8 cellular contexts compared by ENCODE assay signal in genomic region chr1:35769759-35770446, GRCh38. TPM values are rescaled to one million over a fixed set of nuclear protein-coding genes. Genes with fewer than 3 reads are reported as not detected.
DNase-seq lines count a peak whose midpoint lies in the region; ATAC-seq lines count a peak whose summit lies in the region.

CLSPN (minus strand) TSS chr1:35769978; CDS start chr1:35769870, 108 bp downstream.

- POLR2A ChIA-PET in CD8-positive, alpha-beta memory T cell (lab: Charles Lee), result interaction anchor here (1.0 to 1.7 kb wide), 4 partner anchors 132 to 577 kb away, joined by 3 to 6 read pairs (median 4); partner anchors contain the start of genes AGO3 and SFPQ

- peak within 1 kb of the TSS; percentile 87 for H3K4me3 ChIP-seq in CD8-positive, alpha-beta memory T cell (ENCODE audit: low read length)
- H3K4me3 ChIP-seq in effector memory CD4-positive, alpha-beta T cell (ENCODE audit: insufficient read depth, low read depth, low read length, poor library complexity, severe bottlenecking), result peak within 1 kb of the TSS; percentile 93

- peak; percentile 73 for ATAC-seq in GM19468 (IDR thresholded peaks at IDR 0.05; ENCODE audit: extremely low read depth, unreplicated experiment)

- peak within 1 kb of the TSS; percentile 92 to 99 (median 97) for H3K4me3 Mint-ChIP-seq in CD8-positive, alpha-beta memory T cell

- H3K27ac Mint-ChIP-seq in CD8-positive, alpha-beta memory T cell, result peak within 1 kb of the TSS; percentile 81 to 98 (median 94)

- H3K4me1 ChIP-seq in CD8-positive, alpha-beta memory T cell (ENCODE audit: insufficient read depth, low read length), result peaks cover 6% of the 10 kb centered on the region
- H3K4me1 ChIP-seq in effector memory CD4-positive, alpha-beta T cell (ENCODE audit: control insufficient read depth, insufficient read depth, low read length, poor library complexity, severe bottlenecking), result peaks cover 8% of the 10 kb centered on the region

- peak within 1 kb of the TSS; percentile 81 for H3K27ac ChIP-seq in CD8-positive, alpha-beta memory T cell (ENCODE audit: low read depth, low read length)
- peak within 1 kb of the TSS; percentile 75 for H3K27ac ChIP-seq in effector memory CD4-positive, alpha-beta T cell (ENCODE audit: insufficient read depth, low read length, poor library complexity, severe bottlenecking)

- peaks cover 0 to 2% (median 0%) of the 10 kb centered on the region in 3 donors for H3K36me3 Mint-ChIP-seq in CD8-positive, alpha-beta memory T cell

- H3K4me1 Mint-ChIP-seq in CD8-positive, alpha-beta memory T cell, result peaks cover 9 to 17% (median 16%) of the 10 kb centered on the region in 3 donors

- no peaks in the 10 kb centered on the region for H3K27me3 ChIP-seq in CD8-positive, alpha-beta memory T cell (ENCODE audit: insufficient read depth, low read length, poor library complexity, severe bottlenecking)
- no peaks in the 10 kb centered on the region for H3K27me3 ChIP-seq in effector memory CD4-positive, alpha-beta T cell (replicated peaks; ENCODE audit: control insufficient read depth, insufficient read depth, low read length, poor library complexity, severe bottlenecking)

- H3K27me3 Mint-ChIP-seq in CD8-positive, alpha-beta memory T cell, result no peaks in the 10 kb centered on the region

- DNase-seq in CD8-positive, alpha-beta memory T cell, result peak; percentile 89 to 95 (median 92)
- DNase-seq in HS-5 (ENCODE audit: low read depth) (peak; percentile 88), medulla oblongata (ENCODE audit: extremely low spot score) (peak; percentile 92)
- DNase-seq in NK-92 treated with Interleukin-12 subunit alpha and Interleukin-12 subunit beta, amount 100 ng/mL, for 24 hours (lab: John Stamatoyannopoulos, UW), result peak; percentile 97
- peak; percentile 96 for DNase-seq in activated CD8-positive, alpha-beta memory T cell treated with anti-CD3 and anti-CD28 coated beads for 24 hours
- peak; percentile 86 to 91 (median 90) for DNase-seq in effector memory CD4-positive, alpha-beta T cell
- peak; percentile 89 for DNase-seq in stimulated activated CD8-positive, alpha-beta memory T cell treated with anti-CD3 and anti-CD28 coated beads, Interleukin-12 subunit alpha, Interleukin-12 subunit beta, amount 100 ng/mL, for 1 hour (ENCODE audit: low read depth)

- no peaks in the 10 kb centered on the region for H3K9me3 ChIP-seq in CD8-positive, alpha-beta memory T cell (ENCODE audit: low read length)
- no peaks in the 10 kb centered on the region for H3K9me3 ChIP-seq in effector memory CD4-positive, alpha-beta T cell (ENCODE audit: control insufficient read depth, low read length)

- CTCF ChIA-PET in CD8-positive, alpha-beta memory T cell (lab: Charles Lee), result interaction anchor here (1.0 to 3.3 kb wide), 11 partner anchors 10 to 784 kb away, joined by 3 to 18 read pairs (median 6); no protein-coding TSS in a partner anchor

- H3K36me3 ChIP-seq in CD8-positive, alpha-beta memory T cell (ENCODE audit: insufficient read depth, low read length), result no peaks in the 10 kb centered on the region
- H3K36me3 ChIP-seq in effector memory CD4-positive, alpha-beta T cell (ENCODE audit: control insufficient read depth, insufficient read depth, low read length), result no peaks in the 10 kb centered on the region

- no peaks in the 10 kb centered on the region for H3K9me3 Mint-ChIP-seq in CD8-positive, alpha-beta memory T cell

RNA-seq across cellular contexts. Expression of gene CLSPN, which starts in this region (rescaled TPM):
- 10 to 100 TPM; 83.5 to 84.8 TPM for total RNA-seq in CD8-positive, alpha-beta memory T cell
- polyA plus RNA-seq in CD8-positive, alpha-beta memory T cell, result 0.09 TPM

Comparison
In these comparisons a context has a peak if more than half of its experiments do, and no peak if none do; other contexts are left out.
1. Peak in every context shown above with its lines: DNase-seq, ATAC-seq, H3K4me3 ChIP-seq and H3K27ac ChIP-seq.